In the genomic region with DNA sequence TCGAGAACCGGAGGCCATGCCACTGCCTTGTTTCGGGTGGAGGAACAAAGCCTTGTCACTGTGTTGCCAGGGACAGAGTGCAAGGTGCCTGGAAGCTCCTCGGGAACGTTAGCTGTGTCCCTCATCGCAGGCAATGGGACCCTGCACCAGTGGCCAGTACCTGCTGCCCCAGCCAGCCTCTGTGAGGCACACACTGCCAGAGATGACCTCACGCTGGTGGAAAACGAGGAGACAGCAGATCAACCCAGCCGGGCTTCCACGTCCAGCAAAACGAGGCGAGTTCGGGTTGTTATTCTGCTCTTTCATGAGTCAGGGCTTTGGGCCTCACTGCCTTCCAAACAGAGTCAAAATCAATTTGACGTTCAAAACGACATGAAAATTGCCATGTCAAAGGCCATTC, we compare ENCODE assay signal across 23 cellular contexts.
DNase-seq lines count a peak whose midpoint lies in the region; ATAC-seq, FAIRE-seq and TF ChIP-seq lines count a peak whose summit lies in the region.
"Had no signal": no experiment of that assay in that cellular context is flagged by ENCODE, and none has a peak within 500 bp of the region (broad histone marks: within the 10 kb centered on the region; RNA-seq: fewer than 3 reads in every experiment).

No MANE protein-coding gene starts in this region.

- intact Hi-C loops in vagina (cut with DNase I) = no loop called here

- TF ChIP-seq RAD21 in H1 (IDR thresholded peaks at IDR 0.05 in 1 of 2, conservative IDR thresholded peaks at IDR 0.05 in 1 of 2; ENCODE audit: low read depth in 2 of 2, low read length in 2 of 2) = no peak

- no peak overlapping the region for H3K4me3 Mint-ChIP-seq in activated naive CD8-positive, alpha-beta T cell treated with anti-CD3 and anti-CD28 coated beads, Interleukin-2, amount 10 ng/mL, durations not matched to agents 7 days and 5 days
- no peak overlapping the region for H3K4me3 Mint-ChIP-seq in activated naive CD8-positive, alpha-beta T cell treated with anti-CD3 and anti-CD28 coated beads, Interleukin-2, amount 50 U/mL, for 24 hours
- H3K4me3 Mint-ChIP-seq: CD4-positive, alpha-beta memory T cell had no signal

- WGBS in H1 (ENCODE audit: extremely low coverage in 1 of 2, insufficient coverage in 1 of 2, insufficient read length in 1 of 2, insufficient replicate concordance in 2 of 2, low coverage in 1 of 2, low lambda C conversion rate in 2 of 2, missing lambda C conversion rate in 1 of 2), 2 experiments = 86% methylated on average over 15 of the region's 15 CpGs; no CpG with 5 or more reads in 1 of the 2 experiments

- H3K79me2 ChIP-seq in H1 (ENCODE audit: control insufficient read depth in 1 of 2, insufficient read depth in 2 of 2, low read length in 2 of 2) = no peaks in the 10 kb centered on the region

- no peak overlapping the region for H2BK20ac ChIP-seq in H1 (ENCODE audit: low read length)

- peak; percentile 5 for DNase-seq in activated naive CD8-positive, alpha-beta T cell treated with anti-CD3 and anti-CD28 coated beads, Interleukin-2, amount 10 ng/mL, durations not matched to agents 7 days and 5 days
- no peak for DNase-seq in activated naive CD8-positive, alpha-beta T cell treated with anti-CD3 and anti-CD28 coated beads, Interleukin-2, amount 50 U/mL, for 24 hours
- DNase-seq in H1 (ENCODE audit: low read depth in 1 of 2, low spot score in 2 of 2) = no peak
- peak; percentile 64 for DNase-seq in mesenteric fat pad (ENCODE audit: low spot score)
- no peak for DNase-seq in vagina (ENCODE audit: extremely low spot score in 2 of 2)
- DNase-seq in ecto neural progenitor cell (ENCODE audit: low spot score) = no peak
- DNase-seq in ureter (ENCODE audit: low spot score) = no peak
- DNase-seq: activated CD4-positive, alpha-beta T cell treated with anti-CD3 and anti-CD28 coated beads for 1 hour; CD4-positive, alpha-beta memory T cell; central memory CD4-positive, alpha-beta T cell; DMS153; Karpas-422; NCI-H1048; NCI-H2029 treated with DMSO at 0.1 percent for 48 hours; occipital lobe; stimulated activated CD4-positive, alpha-beta T cell treated with anti-CD3 and anti-CD28 coated beads, Interleukin-2, amount 100 ng/mL, for 24 hours; stimulated activated naive CD8-positive, alpha-beta T cell treated with anti-CD3 and anti-CD28 coated beads, Interleukin-15, Interleukin-2, amounts not matched to agents 100 U/mL and 50 U/mL, for 24 hours; T1000 had no signal

- no peak overlapping the region for H2BK12ac ChIP-seq in H1 (ENCODE audit: low read depth, low read length)

- H3K9ac ChIP-seq in H1 (replicated peaks in 1 of 4; ENCODE audit: extremely low read depth in 1 of 4, low read depth in 3 of 4, low read length in 3 of 4) = no peak overlapping the region

- no peak overlapping the region for H3K27ac Mint-ChIP-seq in activated naive CD8-positive, alpha-beta T cell treated with anti-CD3 and anti-CD28 coated beads, Interleukin-2, amount 10 ng/mL, durations not matched to agents 7 days and 5 days
- no peak overlapping the region for H3K27ac Mint-ChIP-seq in activated naive CD8-positive, alpha-beta T cell treated with anti-CD3 and anti-CD28 coated beads, Interleukin-2, amount 50 U/mL, for 24 hours
- H3K27ac Mint-ChIP-seq: activated T-helper 2 cell treated with anti-CD3 and anti-CD28 coated beads, Interferon-gamma antibody, Interleukin-2, Interleukin-4, amounts not matched to agents 10 μg/mL and 5 μg/mL and 100 μg/mL, durations not matched to agents 14 hours and 24 hours and 36 hours; CD4-positive, alpha-beta memory T cell had no signal

- CTCF ChIA-PET in H1 (lab: Charles Lee; ENCODE audit: partially characterized antibody) = interaction anchor here (2.5 kb wide), 1 partner anchor 13 kb away, joined by 6 read pairs; no protein-coding TSS in a partner anchor

- H3K27ac ChIP-seq in H1 (ENCODE audit: low read depth, low read length) = no peak overlapping the region
- peak overlapping the region; percentile 74 for H3K27ac ChIP-seq in vagina
- H3K27ac ChIP-seq: upper lobe of left lung had no signal

- H3K36me3 ChIP-seq in H1 (ENCODE audit: control insufficient read depth in 2 of 4, insufficient read depth in 4 of 4, low read length in 3 of 4) (no peaks in the 10 kb centered on the region; a peak in 1 of 8 replicates), vagina (no peaks in the 10 kb centered on the region)
- H3K36me3 ChIP-seq: esophagus muscularis mucosa, upper lobe of left lung had no signal

- H3K56ac ChIP-seq in H1 (replicated peaks; ENCODE audit: insufficient read length, low read depth, low read length) = no peak overlapping the region

- peak overlapping the region; percentile 48 for H2BK15ac ChIP-seq in H1 (ENCODE audit: low read length)

- H2BK120ac ChIP-seq in H1 (replicated peaks; ENCODE audit: low read depth, low read length) = no peak overlapping the region

- H3K23me2 ChIP-seq in H1 (ENCODE audit: low read depth, low read length) = peaks cover 2% of the 10 kb centered on the region; the same call in 1 of the 2 replicates

- no peak overlapping the region for H4K91ac ChIP-seq in H1 (replicated peaks; ENCODE audit: insufficient read length, low read length)

- H2BK5ac ChIP-seq in H1 (ENCODE audit: low read depth, low read length) = no peak overlapping the region

- H3K9me3 Mint-ChIP-seq in activated naive CD8-positive, alpha-beta T cell treated with anti-CD3 and anti-CD28 coated beads, Interleukin-2, amount 10 ng/mL, durations not matched to agents 7 days and 5 days = peaks cover 6% of the 10 kb centered on the region
- H3K9me3 Mint-ChIP-seq in activated naive CD8-positive, alpha-beta T cell treated with anti-CD3 and anti-CD28 coated beads, Interleukin-2, amount 50 U/mL, for 24 hours = no peaks in the 10 kb centered on the region
- H3K9me3 Mint-ChIP-seq: activated T-helper 2 cell treated with anti-CD3 and anti-CD28 coated beads, Interferon-gamma antibody, Interleukin-2, Interleukin-4, amounts not matched to agents 10 μg/mL and 5 μg/mL and 100 μg/mL, durations not matched to agents 14 hours and 24 hours and 36 hours had no signal

- POLR2A ChIA-PET in activated naive CD8-positive, alpha-beta T cell treated with anti-CD3 and anti-CD28 coated beads, Interleukin-2, amount 10 ng/mL, durations not matched to agents 7 days and 5 days (lab: Charles Lee) = no interaction called here
- POLR2A ChIA-PET in H1 (lab: Charles Lee; ENCODE audit: partially characterized antibody) = no interaction called here

- H4K8ac ChIP-seq in H1 (ENCODE audit: extremely low read depth, insufficient read depth, low read length) = no peak overlapping the region

- H3K36me3 Mint-ChIP-seq in activated naive CD8-positive, alpha-beta T cell treated with anti-CD3 and anti-CD28 coated beads, Interleukin-2, amount 10 ng/mL, durations not matched to agents 7 days and 5 days = no peaks in the 10 kb centered on the region
- no peaks in the 10 kb centered on the region for H3K36me3 Mint-ChIP-seq in activated naive CD8-positive, alpha-beta T cell treated with anti-CD3 and anti-CD28 coated beads, Interleukin-2, amount 50 U/mL, for 24 hours (ENCODE audit: low read depth)
- H3K36me3 Mint-ChIP-seq: CD4-positive, alpha-beta memory T cell had no signal

- no peaks in the 10 kb centered on the region for H3K79me1 ChIP-seq in H1 (ENCODE audit: low read depth, low read length)

- no peak for ATAC-seq in activated naive CD8-positive, alpha-beta T cell treated with anti-CD3 and anti-CD28 coated beads, Interleukin-2, amount 10 ng/mL, durations not matched to agents 7 days and 5 days (ENCODE audit: low read depth)
- no peak for ATAC-seq in activated naive CD8-positive, alpha-beta T cell treated with anti-CD3 and anti-CD28 coated beads, Interleukin-2, amount 50 U/mL, for 24 hours
- no peak for ATAC-seq in HG02588 (IDR thresholded peaks at IDR 0.05; ENCODE audit: unreplicated experiment)
- ATAC-seq: stimulated activated naive CD8-positive, alpha-beta T cell treated with anti-CD3 and anti-CD28 coated beads, Interleukin-15, Interleukin-2, amounts not matched to agents 100 U/mL and 50 U/mL, for 24 hours had no signal

- H2AK5ac ChIP-seq in H1 (ENCODE audit: low read depth, low read length) = 0 out of 2 replicates have a peak overlapping the region, but pooled peaks have one; percentile 55

- no peak overlapping the region for H4K5ac ChIP-seq in H1 (ENCODE audit: insufficient read length, low read depth, low read length)

- TF ChIP-seq CTCF in H1 (IDR thresholded peaks at IDR 0.05; ENCODE audit: control extremely low read depth in 1 of 3, insufficient read depth in 1 of 3, low read depth in 1 of 3, low read length in 3 of 3) = no peak
- no peak for TF ChIP-seq CTCF in vagina (IDR thresholded peaks at IDR 0.05)

- no peak for TF ChIP-seq EP300 in H1 (IDR thresholded peaks at IDR 0.05; ENCODE audit: borderline replicate concordance in 1 of 2, low read depth in 2 of 2, low read length in 2 of 2)

- FAIRE-seq in H1 (lab: Jason Lieb, UNC) = no peak

- peaks cover 4% of the 10 kb centered on the region in 2 experiments; a peak in 1 of 4 replicates for H3K9me3 ChIP-seq in H1 (ENCODE audit: insufficient read depth in 2 of 2, low read depth in 1 of 2, low read length in 1 of 2)
- H3K9me3 ChIP-seq in vagina = no peaks in the 10 kb centered on the region
- H3K9me3 ChIP-seq: esophagus muscularis mucosa had no signal

- no peaks in the 10 kb centered on the region for H4K20me1 ChIP-seq in H1 (replicated peaks in 1 of 2; ENCODE audit: control insufficient read depth in 1 of 2, insufficient read depth in 2 of 2, low read length in 2 of 2)

- no peaks in the 10 kb centered on the region for H3K4me1 Mint-ChIP-seq in activated naive CD8-positive, alpha-beta T cell treated with anti-CD3 and anti-CD28 coated beads, Interleukin-2, amount 10 ng/mL, durations not matched to agents 7 days and 5 days
- H3K4me1 Mint-ChIP-seq in activated naive CD8-positive, alpha-beta T cell treated with anti-CD3 and anti-CD28 coated beads, Interleukin-2, amount 50 U/mL, for 24 hours = no peaks in the 10 kb centered on the region
- H3K4me1 Mint-ChIP-seq: CD4-positive, alpha-beta memory T cell had no signal

- H3K18ac ChIP-seq in H1 (ENCODE audit: extremely low read depth, low read length) = no peak overlapping the region

- TF ChIP-seq POLR2A in H1 (IDR thresholded peaks at IDR 0.05; ENCODE audit: control extremely low read depth in 1 of 2, low read depth in 2 of 2, low read length in 2 of 2) (no peak), vagina (IDR thresholded peaks at IDR 0.05) (no peak)

- no peak overlapping the region for H3K23ac ChIP-seq in H1 (ENCODE audit: insufficient read length)

- H3K4ac ChIP-seq in H1 (replicated peaks; ENCODE audit: insufficient read length, low read depth, low read length) = no peak overlapping the region

- no peak overlapping the region for H3K4me2 ChIP-seq in H1 (ENCODE audit: insufficient read depth in 1 of 2, low read depth in 2 of 2, low read length in 2 of 2)

- H3K27me3 Mint-ChIP-seq in activated naive CD8-positive, alpha-beta T cell treated with anti-CD3 and anti-CD28 coated beads, Interleukin-2, amount 10 ng/mL, durations not matched to agents 7 days and 5 days = no peaks in the 10 kb centered on the region
- peaks cover 8% of the 10 kb centered on the region for H3K27me3 Mint-ChIP-seq in activated naive CD8-positive, alpha-beta T cell treated with anti-CD3 and anti-CD28 coated beads, Interleukin-2, amount 50 U/mL, for 24 hours

- H3K27me3 ChIP-seq in H1 (replicated peaks in 1 of 4; ENCODE audit: control insufficient read depth in 3 of 4, extremely low read depth in 1 of 4, insufficient read depth in 3 of 4, low read length in 3 of 4) = no peaks in the 10 kb centered on the region
- H3K27me3 ChIP-seq in vagina = no peaks in the 10 kb centered on the region
- H3K27me3 ChIP-seq: esophagus muscularis mucosa, upper lobe of left lung had no signal

- H3K4me1 ChIP-seq in H1 (replicated peaks in 1 of 4; ENCODE audit: control insufficient read depth in 3 of 4, insufficient read depth in 4 of 4, low read length in 3 of 4) = peaks cover 0 to 7% (median 3%) of the 10 kb centered on the region in 4 experiments; a peak in 4 of 7 replicates
- peaks cover 32% of the 10 kb centered on the region for H3K4me1 ChIP-seq in vagina
- H3K4me1 ChIP-seq: upper lobe of left lung had no signal

- no peak overlapping the region for H2AFZ ChIP-seq in H1 (ENCODE audit: low read length)

- H3K14ac ChIP-seq in H1 (ENCODE audit: insufficient read length) = no peak overlapping the region

- H3K4me3 ChIP-seq in H1 (ENCODE audit: extremely low read depth in 1 of 4, insufficient read depth in 2 of 4, low read depth in 3 of 4, low read length in 4 of 4) = no peak overlapping the region
- no peak overlapping the region for H3K4me3 ChIP-seq in vagina
- H3K4me3 ChIP-seq: esophagus muscularis mucosa, lung, upper lobe of left lung had no signal

Comparison
In these comparisons a context has a peak if more than half of its experiments do, and no peak if none do; other contexts are left out.
1. DNase-seq: peak in activated naive CD8-positive, alpha-beta T cell treated with anti-CD3 and anti-CD28 coated beads, Interleukin-2, amount 10 ng/mL, durations not matched to agents 7 days and 5 days (single experiment) and mesenteric fat pad (single experiment); none in activated naive CD8-positive, alpha-beta T cell treated with anti-CD3 and anti-CD28 coated beads, Interleukin-2, amount 50 U/mL, for 24 hours (single experiment), H1 (0 of 2), vagina (0 of 2), ecto neural progenitor cell (single experiment) and ureter (single experiment).